ENCODE assay signal across 8 cellular contexts in the genomic region with DNA sequence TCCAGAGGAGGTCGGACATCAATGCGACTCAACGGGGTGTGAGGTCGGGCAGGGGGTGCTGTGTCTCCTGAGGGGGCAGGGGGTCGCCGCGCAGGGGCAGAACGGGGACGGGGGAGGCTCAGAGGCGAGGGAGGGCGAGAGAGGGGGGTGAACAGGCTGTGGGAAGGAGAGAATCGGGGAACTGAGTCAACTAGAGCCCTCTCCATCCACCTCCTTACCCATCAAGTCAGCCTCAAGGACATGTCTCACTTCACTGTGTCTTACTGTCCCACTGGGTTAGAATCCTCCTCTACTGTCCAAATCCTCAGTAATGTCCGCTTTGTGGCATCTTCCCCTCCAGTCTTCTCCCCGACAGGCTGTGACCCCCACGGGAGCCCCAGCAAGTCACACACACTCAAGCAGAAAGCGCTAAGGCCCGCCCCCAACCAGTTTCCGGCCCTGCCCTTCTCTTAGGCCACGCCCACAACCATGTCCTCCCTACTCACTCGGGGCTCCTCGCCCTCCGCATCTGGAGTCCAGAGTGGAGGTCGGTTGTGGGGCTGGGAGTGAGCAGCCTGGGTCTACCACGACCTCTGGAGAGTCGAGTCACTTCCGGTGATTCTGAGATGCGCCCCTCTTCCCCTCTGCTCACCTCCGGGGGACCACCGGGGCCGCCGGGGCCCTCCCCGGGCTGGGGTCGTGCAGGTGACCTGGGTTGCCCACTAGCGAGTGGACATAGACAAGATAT. TPM values are rescaled to one million over a fixed set of nuclear protein-coding genes. Genes with fewer than 3 reads are reported as not detected.
DNase-seq lines count a peak whose midpoint lies in the region; ATAC-seq and TF ChIP-seq lines count a peak whose summit lies in the region.

No MANE protein-coding gene starts in this region.

- peak overlapping the region; percentile 87 for H3K4me3 Mint-ChIP-seq in stimulated activated naive CD8-positive, alpha-beta T cell treated with anti-CD3 and anti-CD28 coated beads, Interleukin-15, Interleukin-2, amounts not matched to agents 100 ng/mL and 50 ng/mL, for 24 hours
- H3K4me3 Mint-ChIP-seq in type B pancreatic cell (no peak overlapping the region), mesothelial cell of epicardium (no peak overlapping the region)

- ATAC-seq in HG03280 (IDR thresholded peaks at IDR 0.05; ENCODE audit: unreplicated experiment) (peak; percentile 56), left lobe of liver (peak; percentile 15)

- H3K27ac Mint-ChIP-seq in stimulated activated naive CD8-positive, alpha-beta T cell treated with anti-CD3 and anti-CD28 coated beads, Interleukin-15, Interleukin-2, amounts not matched to agents 100 ng/mL and 50 ng/mL, for 24 hours: peak overlapping the region; percentile 82
- H3K27ac Mint-ChIP-seq in type B pancreatic cell (no peak overlapping the region), mesothelial cell of epicardium (no peak overlapping the region)

- H3K9me3 Mint-ChIP-seq in stimulated activated naive CD8-positive, alpha-beta T cell treated with anti-CD3 and anti-CD28 coated beads, Interleukin-15, Interleukin-2, amounts not matched to agents 100 ng/mL and 50 ng/mL, for 24 hours: no peaks in the 10 kb centered on the region
- H3K9me3 Mint-ChIP-seq in type B pancreatic cell (no peaks in the 10 kb centered on the region), mesothelial cell of epicardium (no peaks in the 10 kb centered on the region)

- H3K4me1 Mint-ChIP-seq in stimulated activated naive CD8-positive, alpha-beta T cell treated with anti-CD3 and anti-CD28 coated beads, Interleukin-15, Interleukin-2, amounts not matched to agents 100 ng/mL and 50 ng/mL, for 24 hours (ENCODE audit: low read depth): peaks cover 4% of the 10 kb centered on the region
- no peaks in the 10 kb centered on the region for H3K4me1 Mint-ChIP-seq in type B pancreatic cell (ENCODE audit: unreplicated experiment)
- H3K4me1 Mint-ChIP-seq in mesothelial cell of epicardium: no peaks in the 10 kb centered on the region

- no peaks in the 10 kb centered on the region for H3K36me3 Mint-ChIP-seq in stimulated activated naive CD8-positive, alpha-beta T cell treated with anti-CD3 and anti-CD28 coated beads, Interleukin-15, Interleukin-2, amounts not matched to agents 100 ng/mL and 50 ng/mL, for 24 hours (ENCODE audit: low read depth)
- peaks cover 9% of the 10 kb centered on the region for H3K36me3 Mint-ChIP-seq in type B pancreatic cell
- peaks cover 16% of the 10 kb centered on the region for H3K36me3 Mint-ChIP-seq in mesothelial cell of epicardium

- DNase-seq in CD1c-positive myeloid dendritic cell (ENCODE audit: extremely low spot score) (peak; percentile 67), left lobe of liver (ENCODE audit: low spot score) (no peak), type B pancreatic cell (ENCODE audit: extremely low spot score, unreplicated experiment) (no peak), COLO829 (ENCODE audit: low spot score) (no peak), mesothelial cell of epicardium (ENCODE audit: low spot score in 2 of 2, unreplicated experiment in 2 of 2) (no peak)
- peak; percentile 89 for DNase-seq in activated CD8-positive, alpha-beta memory T cell treated with anti-CD3 and anti-CD28 coated beads, Interleukin-2, amount 50 U/mL, for 48 hours

- no peak for TF ChIP-seq CTCF in type B pancreatic cell (conservative IDR thresholded peaks at IDR 0.05)
- TF ChIP-seq CTCF in mesothelial cell of epicardium (IDR thresholded peaks at IDR 0.05; ENCODE audit: unreplicated experiment): no peak

- no peaks in the 10 kb centered on the region for H3K27me3 Mint-ChIP-seq in stimulated activated naive CD8-positive, alpha-beta T cell treated with anti-CD3 and anti-CD28 coated beads, Interleukin-15, Interleukin-2, amounts not matched to agents 100 ng/mL and 50 ng/mL, for 24 hours
- no peaks in the 10 kb centered on the region for H3K27me3 Mint-ChIP-seq in type B pancreatic cell
- H3K27me3 Mint-ChIP-seq in mesothelial cell of epicardium (ENCODE audit: low read depth): no peaks in the 10 kb centered on the region

RNA-seq across cellular contexts. Expression of a gene that starts 9.3 kb away (rescaled TPM):
- total RNA-seq in left lobe of liver (7.6 TPM), type B pancreatic cell (ENCODE audit: low replicate concordance) (15.8 and 45.4 TPM in 2 replicates), mesothelial cell of epicardium (25.7 to 28.6 TPM (median 26.9 TPM) in 3 replicates)

RNA-seq across cellular contexts. Expression of a gene that starts 13.1 kb away (rescaled TPM):
- 5.7 TPM for total RNA-seq in left lobe of liver
- 57.5 and 161 TPM in 2 replicates for total RNA-seq in type B pancreatic cell (ENCODE audit: low replicate concordance)
- total RNA-seq in mesothelial cell of epicardium: 158 to 170 TPM (median 158 TPM) in 3 replicates

RNA-seq across cellular contexts. Expression of a gene that starts 22.9 kb away (rescaled TPM):
- total RNA-seq in left lobe of liver: 15.7 TPM
- total RNA-seq in type B pancreatic cell (ENCODE audit: low replicate concordance): 9.4 and 12.9 TPM in 2 replicates
- 22.9 to 29.6 TPM (median 27.1 TPM) in 3 replicates for total RNA-seq in mesothelial cell of epicardium

RNA-seq across cellular contexts. Expression of a gene that starts 39.4 kb away (rescaled TPM):
- total RNA-seq in left lobe of liver: not detected
- total RNA-seq in type B pancreatic cell (ENCODE audit: low replicate concordance): not detected in 2 replicates
- total RNA-seq in mesothelial cell of epicardium: 0.38 to 1.4 TPM (median 0.84 TPM) in 3 replicates

RNA-seq across cellular contexts. Expression of a gene that starts 41.0 kb away (rescaled TPM):
- total RNA-seq in left lobe of liver (300 TPM), type B pancreatic cell (ENCODE audit: low replicate concordance) (202 and 205 TPM in 2 replicates), mesothelial cell of epicardium (152 to 159 TPM (median 159 TPM) in 3 replicates)

Comparison
In these comparisons a context has a peak if more than half of its experiments do, and no peak if none do; other contexts are left out.
1. DNase-seq: peak in CD1c-positive myeloid dendritic cell (single experiment) and activated CD8-positive, alpha-beta memory T cell treated with anti-CD3 and anti-CD28 coated beads, Interleukin-2, amount 50 U/mL, for 48 hours (single experiment); none in left lobe of liver (single experiment), type B pancreatic cell (single experiment), COLO829 (single experiment) and mesothelial cell of epicardium (0 of 2).